In the genomic region with DNA sequence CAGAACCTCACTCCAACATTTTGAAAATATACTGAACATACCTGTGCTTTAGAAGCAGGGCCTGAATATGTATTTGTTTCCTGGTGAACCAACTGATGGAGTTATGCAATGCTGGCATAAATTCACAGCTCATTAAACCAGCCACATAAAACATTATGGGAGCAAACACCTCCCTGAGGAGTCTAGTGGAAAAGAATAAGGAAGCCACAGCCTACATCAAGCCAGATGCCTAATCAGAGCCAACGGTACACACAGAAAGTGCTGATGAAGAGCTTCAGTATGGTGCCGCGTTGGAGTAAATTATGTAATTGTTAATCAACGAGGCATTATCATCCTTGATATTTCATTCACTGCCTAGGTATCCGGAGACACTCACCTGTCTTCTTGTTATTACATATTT, we compare ENCODE assay signal across 36 cellular contexts.
"Had no signal": no experiment of that assay in that cellular context is flagged by ENCODE, and none has a peak within 500 bp of the region (broad histone marks: within the 10 kb centered on the region; RNA-seq: fewer than 3 reads in every experiment).

No MANE protein-coding gene starts in this region.

- H3K27ac Mint-ChIP-seq: activated CD4-positive, alpha-beta memory T cell treated with anti-CD3 and anti-CD28 coated beads for 36 hours; activated CD4-positive, alpha-beta T cell treated with anti-CD3 and anti-CD28 coated beads for 36 hours; activated CD8-positive, alpha-beta T cell treated with anti-CD3 and anti-CD28 coated beads for 36 hours; activated naive CD4-positive, alpha-beta T cell treated with anti-CD3 and anti-CD28 coated beads for 36 hours; activated naive CD4-positive, alpha-beta T cell treated with anti-CD3 and anti-CD28 coated beads, Interleukin-2, amount 50 U/mL, for 72 hours; activated naive CD8-positive, alpha-beta T cell treated with anti-CD3 and anti-CD28 coated beads for 36 hours; activated T-cell treated with anti-CD3 and anti-CD28 coated beads, Interleukin-2, amount 50 U/mL, for 72 hours; activated T-helper 1 cell treated with anti-CD3 and anti-CD28 coated beads, Interleukin-12 subunit alpha, Interleukin-12 subunit beta, Interleukin-2, Interleukin-4 antibody, amounts not matched to agents 30 ng/mL and 10 ng/mL and 1 ng/mL, durations not matched to agents 14 hours and 24 hours and 36 hours; activated T-helper 17 cell treated with anti-CD3 and anti-CD28 coated beads, Interleukin-2, amount 50 U/mL, for 72 hours; T-helper 1 cell treated with Interleukin-12 subunit alpha and Interleukin-12 subunit beta and Interleukin-4 antibody, amounts not matched to agents 30 μg/mL and 1 μg/mL, for 36 hours; T-helper 2 cell treated with Interferon-gamma antibody and Interleukin-4, amounts not matched to agents 5 μg/mL and 100 μg/mL, for 36 hours; WTC11 had no signal

- H3K4me3 ChIP-seq: adrenal gland, body of pancreas, breast epithelium had no signal

- DNase-seq: activated CD4-positive, alpha-beta memory T cell treated with anti-CD3 and anti-CD28 coated beads for 36 hours; activated CD4-positive, alpha-beta T cell treated with anti-CD3 and anti-CD28 coated beads for 1 hour; activated CD4-positive, alpha-beta T cell treated with anti-CD3 and anti-CD28 coated beads for 36 hours; activated CD4-positive, alpha-beta T cell treated with anti-CD3 and anti-CD28 coated beads for 48 hours; activated CD4-positive, alpha-beta T cell treated with anti-CD3 and anti-CD28 coated beads, Interleukin-2, amount 50 U/mL, for 1 hour; activated CD4-positive, alpha-beta T cell treated with anti-CD3 and anti-CD28 coated beads, Interleukin-2, amount 50 U/mL, for 4 hours; activated CD4-positive, CD25-positive, alpha-beta regulatory T cell; activated CD8-positive, alpha-beta memory T cell treated with anti-CD3 and anti-CD28 coated beads, Interleukin-2, amount 50 U/mL, for 4 hours; activated CD8-positive, alpha-beta T cell treated with anti-CD3 and anti-CD28 coated beads for 36 hours; activated effector memory CD4-positive, alpha-beta T cell treated with anti-CD3 and anti-CD28 coated beads, Interleukin-2, amount 50 U/mL, for 16 hours; activated gamma-delta T cell treated with Interleukin-2 at 50 U/mL for 16 hours; activated naive CD4-positive, alpha-beta T cell; activated naive CD4-positive, alpha-beta T cell treated with anti-CD3 and anti-CD28 coated beads for 36 hours; activated naive CD4-positive, alpha-beta T cell treated with anti-CD3 and anti-CD28 coated beads, Interleukin-2, amount 50 U/mL, for 16 hours; activated naive CD8-positive, alpha-beta T cell treated with anti-CD3 and anti-CD28 coated beads for 36 hours; activated T-cell treated with anti-CD3 and anti-CD28 coated beads for 4 hours; activated T-cell treated with anti-CD3 and anti-CD28 coated beads, Interleukin-2, amount 50 U/mL, for 1 hour; activated T-cell treated with anti-CD3 and anti-CD28 coated beads, Interleukin-2, amount 50 U/mL, for 4 hours; activated T-cell treated with anti-CD3 and anti-CD28 coated beads, Interleukin-2, amount 50 U/mL, for 72 hours; adrenal gland; amniotic stem cell; aorta; brain microvascular endothelial cell; central memory CD4-positive, alpha-beta T cell; T-helper 2 cell; T-helper 9 cell; WERI-Rb-1 had no signal

- H3K27me3 Mint-ChIP-seq: activated CD8-positive, alpha-beta T cell treated with anti-CD3 and anti-CD28 coated beads for 36 hours; activated naive CD8-positive, alpha-beta T cell treated with anti-CD3 and anti-CD28 coated beads for 36 hours had no signal

- H3K4me3 Mint-ChIP-seq: activated CD4-positive, alpha-beta memory T cell treated with anti-CD3 and anti-CD28 coated beads for 36 hours; activated CD4-positive, alpha-beta T cell treated with anti-CD3 and anti-CD28 coated beads for 36 hours; activated CD8-positive, alpha-beta T cell treated with anti-CD3 and anti-CD28 coated beads for 36 hours; activated naive CD4-positive, alpha-beta T cell treated with anti-CD3 and anti-CD28 coated beads for 36 hours; activated naive CD8-positive, alpha-beta T cell treated with anti-CD3 and anti-CD28 coated beads for 36 hours; activated T-cell treated with anti-CD3 and anti-CD28 coated beads, Interleukin-2, amount 50 U/mL, for 4 hours; activated T-cell treated with anti-CD3 and anti-CD28 coated beads, Interleukin-2, amount 50 U/mL, for 72 hours; activated T-helper 1 cell treated with anti-CD3 and anti-CD28 coated beads, Interleukin-12 subunit alpha, Interleukin-12 subunit beta, Interleukin-2, Interleukin-4 antibody, amounts not matched to agents 30 ng/mL and 10 ng/mL and 1 ng/mL, durations not matched to agents 14 hours and 24 hours and 36 hours; activated T-helper 17 cell treated with anti-CD3 and anti-CD28 coated beads, Interleukin-2, amount 50 U/mL, for 72 hours; T-helper 1 cell treated with Interleukin-12 subunit alpha and Interleukin-12 subunit beta and Interleukin-4 antibody, amounts not matched to agents 30 μg/mL and 1 μg/mL, for 36 hours; T-helper 2 cell treated with Interferon-gamma antibody and Interleukin-4, amounts not matched to agents 5 μg/mL and 100 μg/mL, for 36 hours; WTC11 had no signal

- ATAC-seq: activated CD4-positive, alpha-beta T cell treated with anti-CD3 and anti-CD28 coated beads for 36 hours; activated CD4-positive, CD25-positive, alpha-beta regulatory T cell treated with anti-CD3 and anti-CD28 coated beads, Interleukin-2, amount 50 U/mL, for 24 hours; activated CD8-positive, alpha-beta T cell treated with anti-CD3 and anti-CD28 coated beads for 36 hours; activated naive CD4-positive, alpha-beta T cell treated with anti-CD3 and anti-CD28 coated beads, Interleukin-2, amount 50 U/mL, for 72 hours; activated T-cell treated with anti-CD3 and anti-CD28 coated beads, Interleukin-2, amount 50 U/mL, for 4 hours; activated T-cell treated with anti-CD3 and anti-CD28 coated beads, Interleukin-2, amount 50 U/mL, for 72 hours; activated T-helper 17 cell treated with anti-CD3 and anti-CD28 coated beads, Interleukin-2, amount 50 U/mL, for 72 hours; body of pancreas; WTC11 had no signal

- H3K9me3 Mint-ChIP-seq: activated naive CD8-positive, alpha-beta T cell treated with anti-CD3 and anti-CD28 coated beads for 36 hours; activated T-cell treated with anti-CD3 and anti-CD28 coated beads, Interleukin-2, amount 50 U/mL, for 4 hours; activated T-helper 17 cell treated with anti-CD3 and anti-CD28 coated beads, Interleukin-2, amount 50 U/mL, for 72 hours had no signal

- H3K36me3 Mint-ChIP-seq: activated CD4-positive, alpha-beta memory T cell treated with anti-CD3 and anti-CD28 coated beads for 36 hours; activated naive CD4-positive, alpha-beta T cell treated with anti-CD3 and anti-CD28 coated beads, Interleukin-2, amount 50 U/mL, for 72 hours; activated naive CD8-positive, alpha-beta T cell treated with anti-CD3 and anti-CD28 coated beads for 36 hours had no signal

- H3K4me1 Mint-ChIP-seq: activated CD4-positive, alpha-beta T cell treated with anti-CD3 and anti-CD28 coated beads for 36 hours; activated naive CD8-positive, alpha-beta T cell treated with anti-CD3 and anti-CD28 coated beads for 36 hours; activated T-helper 17 cell treated with anti-CD3 and anti-CD28 coated beads, Interleukin-2, amount 50 U/mL, for 72 hours; WTC11 had no signal
